9 cellular contexts compared by ENCODE assay signal in genomic region chr10:132163278-132163765, GRCh38. TPM values are rescaled to one million over a fixed set of nuclear protein-coding genes. Genes with fewer than 3 reads are reported as not detected.
DNase-seq lines count a peak whose midpoint lies in the region; ATAC-seq and TF ChIP-seq lines count a peak whose summit lies in the region.
"Had no signal": no experiment of that assay in that cellular context is flagged by ENCODE, and none has a peak within 500 bp of the region (broad histone marks: within the 10 kb centered on the region; RNA-seq: fewer than 3 reads in every experiment).

No MANE protein-coding gene starts in this region.

- H3K9me3 Mint-ChIP-seq in endothelial cell (ENCODE audit: unreplicated experiment): no peaks in the 10 kb centered on the region

- H3K27me3 Mint-ChIP-seq in endothelial cell (ENCODE audit: unreplicated experiment): peaks cover 9% of the 10 kb centered on the region

- no peak overlapping the region for H3K4me3 ChIP-seq in RWPE2 (ENCODE audit: severe bottlenecking)
- H3K4me3 ChIP-seq: adrenal gland had no signal

- H3K4me1 ChIP-seq in RWPE2 (ENCODE audit: insufficient read depth, poor library complexity, severe bottlenecking): no peaks in the 10 kb centered on the region
- H3K4me1 ChIP-seq: adrenal gland had no signal

- no peaks in the 10 kb centered on the region for H3K36me3 Mint-ChIP-seq in endothelial cell (ENCODE audit: low read depth, unreplicated experiment)

- no peak overlapping the region for H3K27ac ChIP-seq in RWPE2 (ENCODE audit: poor library complexity, severe bottlenecking)
- H3K27ac ChIP-seq: adrenal gland had no signal

- TF ChIP-seq CTCF in RWPE2 (IDR thresholded peaks at IDR 0.05; ENCODE audit: poor library complexity, severe bottlenecking) (no peak), endothelial cell (IDR thresholded peaks at IDR 0.05; ENCODE audit: unreplicated experiment) (peak; percentile 92)

- DNase-seq in stimulated activated CD4-positive, alpha-beta T cell treated with anti-CD3 and anti-CD28 coated beads, Interleukin-12 subunit alpha, Interleukin-12 subunit beta, amount 100 ng/mL, for 48 hours (ENCODE audit: low read depth in 2 of 3, low spot score in 1 of 3): peak; percentile 20 to 69 (median 63)
- DNase-seq in stimulated activated CD4-positive, alpha-beta T cell treated with anti-CD3 and anti-CD28 coated beads, Interleukin-12 subunit alpha, Interleukin-12 subunit beta, amount 100 ng/mL, for 4 hours: no peak
- DNase-seq in RWPE2 (ENCODE audit: low spot score) (no peak), endothelial cell (ENCODE audit: low spot score) (peak; percentile 59), amygdala (lab: John Stamatoyannopoulos, UW) (no peak), NCI-H2081 treated with DMSO at 0.1 percent for 48 hours (lab: John Stamatoyannopoulos, UW) (no peak)
- peak; percentile 19 for DNase-seq in stimulated activated CD4-positive, alpha-beta T cell treated with anti-CD3 and anti-CD28 coated beads, Interleukin-4, amount 100 ng/mL, for 24 hours

- H3K36me3 ChIP-seq in RWPE2 (ENCODE audit: low read depth): no peaks in the 10 kb centered on the region
- H3K36me3 ChIP-seq: adrenal gland had no signal

- no peaks in the 10 kb centered on the region for H3K9me3 ChIP-seq in RWPE2 (ENCODE audit: severe bottlenecking)
- H3K9me3 ChIP-seq: adrenal gland had no signal

- peaks cover 9% of the 10 kb centered on the region for H3K4me1 Mint-ChIP-seq in endothelial cell (ENCODE audit: unreplicated experiment)

- no peak overlapping the region for H3K4me3 Mint-ChIP-seq in endothelial cell (ENCODE audit: unreplicated experiment)

- no peak overlapping the region for H3K27ac Mint-ChIP-seq in endothelial cell (ENCODE audit: unreplicated experiment)

- H3K27me3 ChIP-seq in RWPE2 (ENCODE audit: insufficient read depth, poor library complexity, severe bottlenecking): no peaks in the 10 kb centered on the region
- H3K27me3 ChIP-seq: adrenal gland had no signal

- peak; percentile 70 for ATAC-seq in HG03432 (IDR thresholded peaks at IDR 0.05; ENCODE audit: unreplicated experiment)
- peak; percentile 77 for ATAC-seq in RWPE2 (ENCODE audit: low read depth)

RNA-seq across cellular contexts. Expression of gene DPYSL4, which starts 23.4 kb away (rescaled TPM):
- total RNA-seq in endothelial cell (ENCODE audit: unreplicated experiment): 15.0 TPM

Comparison
In these comparisons a context has a peak if more than half of its experiments do, and no peak if none do; other contexts are left out.
1. DNase-seq: peak in stimulated activated CD4-positive, alpha-beta T cell treated with anti-CD3 and anti-CD28 coated beads, Interleukin-12 subunit alpha, Interleukin-12 subunit beta, amount 100 ng/mL, for 48 hours (3 of 3), endothelial cell (single experiment) and stimulated activated CD4-positive, alpha-beta T cell treated with anti-CD3 and anti-CD28 coated beads, Interleukin-4, amount 100 ng/mL, for 24 hours (single experiment); none in stimulated activated CD4-positive, alpha-beta T cell treated with anti-CD3 and anti-CD28 coated beads, Interleukin-12 subunit alpha, Interleukin-12 subunit beta, amount 100 ng/mL, for 4 hours (single experiment), RWPE2 (single experiment), amygdala (0 of 56) and NCI-H2081 treated with DMSO at 0.1 percent for 48 hours (single experiment).